In the genomic region with DNA sequence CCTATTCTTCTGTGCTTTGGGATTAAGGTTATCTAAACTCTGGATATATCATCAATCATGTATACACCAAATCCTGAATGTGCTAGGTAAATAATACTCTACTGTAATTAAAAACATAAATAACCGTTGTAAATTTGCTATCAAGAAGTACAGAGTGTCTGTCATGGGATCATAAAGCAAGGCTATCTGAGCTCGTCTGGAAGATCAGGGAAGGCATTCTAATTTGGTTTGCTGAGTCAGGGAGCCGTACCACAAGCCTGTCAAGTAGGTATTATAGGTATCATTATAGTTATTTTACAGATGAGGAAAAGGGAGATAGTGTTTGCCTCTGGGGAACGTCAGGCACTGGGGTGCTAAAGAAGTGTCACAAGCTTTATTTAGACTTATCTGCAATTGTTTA, we compare ENCODE assay signal across 20 cellular contexts. TPM values are rescaled to one million over a fixed set of nuclear protein-coding genes. Genes with fewer than 3 reads are reported as not detected.
"Had no signal": no experiment of that assay in that cellular context is flagged by ENCODE, and none has a peak within 500 bp of the region (broad histone marks: within the 10 kb centered on the region; RNA-seq: fewer than 3 reads in every experiment).

No MANE protein-coding gene starts in this region.

- ATAC-seq: lower lobe of right lung had no signal

- H3K79me2 ChIP-seq: parathyroid adenoma had no signal

- H3K36me3 ChIP-seq: ascending aorta, lower lobe of right lung, suprapubic skin had no signal

- H3K27me3 Mint-ChIP-seq: activated CD4-positive, alpha-beta T cell treated with anti-CD3 and anti-CD28 coated beads, Interleukin-2, amount 10 ng/mL, durations not matched to agents 7 days and 5 days had no signal

- H3K9me3 ChIP-seq: ascending aorta, lower lobe of right lung, suprapubic skin had no signal

- H2AFZ ChIP-seq: parathyroid adenoma had no signal

- H3K27me3 ChIP-seq: ascending aorta, suprapubic skin had no signal

- H3K9me3 Mint-ChIP-seq: activated CD4-positive, alpha-beta T cell treated with anti-CD3 and anti-CD28 coated beads, Interleukin-2, amount 10 ng/mL, durations not matched to agents 7 days and 5 days; activated T-helper 1 cell treated with anti-CD3 and anti-CD28 coated beads, Interleukin-12 subunit alpha, Interleukin-12 subunit beta, Interleukin-2, Interleukin-4 antibody, amounts not matched to agents 30 ng/mL and 10 ng/mL and 1 ng/mL, durations not matched to agents 14 hours and 24 hours and 36 hours; T-helper 2 cell treated with Interferon-gamma antibody and Interleukin-4, amounts not matched to agents 5 μg/mL and 100 μg/mL, for 36 hours had no signal

- H3K4me3 Mint-ChIP-seq: activated CD4-positive, alpha-beta T cell treated with anti-CD3 and anti-CD28 coated beads, Interleukin-2, amount 10 ng/mL, durations not matched to agents 7 days and 5 days; activated T-helper 1 cell treated with anti-CD3 and anti-CD28 coated beads, Interleukin-12 subunit alpha, Interleukin-12 subunit beta, Interleukin-2, Interleukin-4 antibody, amounts not matched to agents 30 ng/mL and 10 ng/mL and 1 ng/mL, durations not matched to agents 14 hours and 24 hours and 36 hours; T-helper 2 cell treated with Interferon-gamma antibody and Interleukin-4, amounts not matched to agents 5 μg/mL and 100 μg/mL, for 36 hours had no signal

- H3K27ac ChIP-seq: ascending aorta, epithelial cell of prostate, lower lobe of right lung, parathyroid adenoma, suprapubic skin had no signal

- H3K4me3 ChIP-seq: ascending aorta, lower lobe of right lung, suprapubic skin had no signal

- H3K27ac Mint-ChIP-seq: activated T-helper 1 cell treated with anti-CD3 and anti-CD28 coated beads, Interleukin-12 subunit alpha, Interleukin-12 subunit beta, Interleukin-2, Interleukin-4 antibody, amounts not matched to agents 30 ng/mL and 10 ng/mL and 1 ng/mL, durations not matched to agents 14 hours and 24 hours and 36 hours; T-helper 2 cell treated with Interferon-gamma antibody and Interleukin-4, amounts not matched to agents 5 μg/mL and 100 μg/mL, for 36 hours had no signal

- DNase-seq: activated CD4-positive, alpha-beta T cell treated with anti-CD3 and anti-CD28 coated beads, Interleukin-2, amount 10 ng/mL, durations not matched to agents 7 days and 5 days; activated CD4-positive, CD25-positive, alpha-beta regulatory T cell; head of caudate nucleus; lower lobe of right lung; midbrain; stimulated activated CD4-positive, alpha-beta T cell treated with anti-CD3 and anti-CD28 coated beads, Interleukin-15, amount 100 ng/mL, for 24 hours; stimulated activated CD4-positive, alpha-beta T cell treated with anti-CD3 and anti-CD28 coated beads, Interleukin-4, amount 100 ng/mL, for 1 hour; stimulated activated naive CD4-positive, alpha-beta T cell; trophoblast cell had no signal

- H3K9ac ChIP-seq: parathyroid adenoma had no signal

RNA-seq across cellular contexts. Expression of gene RGS13, which starts 28.1 kb away (rescaled TPM):
- total RNA-seq: activated CD4-positive, alpha-beta T cell treated with anti-CD3 and anti-CD28 coated beads, Interleukin-2, amount 10 ng/mL, durations not matched to agents 7 days and 5 days; activated T-helper 1 cell treated with anti-CD3 and anti-CD28 coated beads, Interleukin-12 subunit alpha, Interleukin-12 subunit beta, Interleukin-2, Interleukin-4 antibody, amounts not matched to agents 30 ng/mL and 10 ng/mL and 1 ng/mL, durations not matched to agents 14 hours and 24 hours and 36 hours; ascending aorta; bronchial epithelial cell; cerebellum; dermis microvascular lymphatic vessel endothelial cell; fibroblast of lung; frontal cortex had no signal
- polyA plus RNA-seq: fibroblast of lung had no signal

RNA-seq across cellular contexts. Expression of gene RGS1, which starts 32.3 kb away (rescaled TPM):
- total RNA-seq: bronchial epithelial cell, dermis microvascular lymphatic vessel endothelial cell had no signal
